Comparison of ENCODE assay signal across 24 cellular contexts in the genomic region with DNA sequence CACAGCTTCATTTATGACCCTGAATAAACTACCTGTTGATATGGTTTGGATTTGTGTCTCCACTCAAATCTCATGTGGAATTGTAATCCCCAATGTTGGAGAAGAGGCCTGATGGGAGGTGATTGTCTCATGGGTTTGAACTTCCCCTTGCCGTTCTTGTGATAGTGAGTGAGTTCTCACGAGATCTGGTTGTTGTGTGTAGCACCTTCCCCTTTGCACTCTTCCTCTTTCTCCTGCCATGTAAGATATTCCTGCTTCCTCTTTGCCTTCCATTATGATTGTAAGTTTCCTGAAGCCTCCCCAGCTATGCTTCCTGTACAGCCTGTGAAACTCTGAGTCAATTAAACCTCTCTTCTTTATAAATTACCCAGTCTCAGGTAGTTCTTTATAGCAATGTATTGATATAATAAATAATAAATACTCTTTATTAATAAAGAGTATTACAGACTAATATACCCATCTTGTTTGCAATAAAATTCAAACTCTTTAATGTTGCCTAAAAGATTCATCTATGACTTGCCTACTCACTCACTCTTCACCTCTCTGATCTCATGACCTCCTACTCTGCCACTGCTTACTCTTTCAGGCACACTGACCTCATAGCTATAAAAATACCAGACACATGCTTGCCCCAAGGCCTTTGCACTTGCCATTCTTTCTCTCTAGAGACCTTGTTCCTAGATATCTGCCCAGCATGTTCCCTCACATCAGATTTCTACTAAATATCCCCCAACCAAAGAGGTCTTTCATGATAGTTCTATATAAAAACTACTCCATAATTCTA.
DNase-seq lines count a peak whose midpoint lies in the region; TF ChIP-seq lines count a peak whose summit lies in the region.
"Had no signal": no experiment of that assay in that cellular context is flagged by ENCODE, and none has a peak within 500 bp of the region (broad histone marks: within the 10 kb centered on the region; RNA-seq: fewer than 3 reads in every experiment).

No MANE protein-coding gene starts in this region.

- peaks cover 0 to 2% of the 10 kb centered on the region in 2 donors for H3K36me3 Mint-ChIP-seq in CD14-positive monocyte
- H3K36me3 Mint-ChIP-seq: stimulated activated effector memory CD8-positive, alpha-beta T cell treated with anti-CD3 and anti-CD28 coated beads, Interleukin-12 subunit alpha, Interleukin-12 subunit beta, amount 100 ng/mL, for 72 hours had no signal

- DNase-seq in CD14-positive monocyte (ENCODE audit: low spot score), result no peak
- peak; percentile 84 for DNase-seq in KBM-7
- DNase-seq in OCI-M1 (lab: John Stamatoyannopoulos, UW), result peak; percentile 83
- peak; percentile 62 for DNase-seq in islet precursor cell
- DNase-seq in NCI-H748 treated with DMSO at 0.1 percent for 48 hours (lab: John Stamatoyannopoulos, UW), result no peak
- DNase-seq in dermis blood vessel endothelial cell, result no peak
- no peak for DNase-seq in NK-92 treated with Interleukin-12 subunit alpha and Interleukin-12 subunit beta, amount 100 ng/mL, for 24 hours (lab: John Stamatoyannopoulos, UW)
- DNase-seq in stimulated activated CD4-positive, alpha-beta T cell treated with anti-CD3 and anti-CD28 coated beads, Interleukin-2, amount 100 ng/mL, for 48 hours, result no peak
- DNase-seq: 8988T; activated CD8-positive, alpha-beta memory T cell treated with anti-CD3 and anti-CD28 coated beads for 24 hours; activated naive CD4-positive, alpha-beta T cell treated with Interleukin-2 at 50 U/mL for 16 hours; activated T-cell treated with anti-CD3 and anti-CD28 coated beads, Interleukin-2, amount 50 U/mL, for 48 hours; AML-193; colonic mucosa; COR-L47; DND-41; kidney; lower lobe of right lung; NCI-H146; psoas muscle; stimulated activated CD4-positive, alpha-beta T cell treated with anti-CD3 and anti-CD28 coated beads, Interleukin-1b, Interleukin-23, amount 100 ng/mL, for 48 hours had no signal

- no peak for TF ChIP-seq CTCF in CD14-positive monocyte (IDR thresholded peaks at IDR 0.05)

- no peaks in the 10 kb centered on the region for H3K27me3 Mint-ChIP-seq in CD14-positive monocyte (ENCODE audit: low read depth in 3 of 3)

- intact Hi-C loops in CD14-positive monocyte (cut with micrococcal nuclease), result no loop called here

- in situ Hi-C loops in KBM-7 (cut with MboI; ENCODE audit: low pct_unique_long_range_greater_than_20kb, low sequenced_read_pairs), result no loop called here

- H3K4me1 Mint-ChIP-seq in CD14-positive monocyte, result peaks cover 7% of the 10 kb centered on the region
- H3K4me1 Mint-ChIP-seq: stimulated activated effector memory CD8-positive, alpha-beta T cell treated with anti-CD3 and anti-CD28 coated beads, Interleukin-12 subunit alpha, Interleukin-12 subunit beta, amount 100 ng/mL, for 72 hours had no signal

- H3K9me3 Mint-ChIP-seq in CD14-positive monocyte, result peaks cover 10 to 21% (median 17%) of the 10 kb centered on the region in 7 donors
- H3K9me3 Mint-ChIP-seq: GM23338; stimulated activated effector memory CD8-positive, alpha-beta T cell treated with anti-CD3 and anti-CD28 coated beads, Interleukin-12 subunit alpha, Interleukin-12 subunit beta, amount 100 ng/mL, for 72 hours; T-helper 2 cell treated with Interferon-gamma antibody and Interleukin-4, amounts not matched to agents 5 μg/mL and 100 μg/mL, for 36 hours had no signal

- peak overlapping the region in 6 of 7 donors; percentile 5 to 69 (median 55) for H3K27ac Mint-ChIP-seq in CD14-positive monocyte
- H3K27ac Mint-ChIP-seq: GM23338; stimulated activated effector memory CD8-positive, alpha-beta T cell treated with anti-CD3 and anti-CD28 coated beads, Interleukin-12 subunit alpha, Interleukin-12 subunit beta, amount 100 ng/mL, for 72 hours; T-helper 2 cell treated with Interferon-gamma antibody and Interleukin-4, amounts not matched to agents 5 μg/mL and 100 μg/mL, for 36 hours had no signal

- H3K4me3 Mint-ChIP-seq in CD14-positive monocyte, result no peak overlapping the region
- H3K4me3 Mint-ChIP-seq: GM23338; stimulated activated effector memory CD8-positive, alpha-beta T cell treated with anti-CD3 and anti-CD28 coated beads, Interleukin-12 subunit alpha, Interleukin-12 subunit beta, amount 100 ng/mL, for 72 hours; T-helper 2 cell treated with Interferon-gamma antibody and Interleukin-4, amounts not matched to agents 5 μg/mL and 100 μg/mL, for 36 hours had no signal

Comparison
In these comparisons a context has a peak if more than half of its experiments do, and no peak if none do; other contexts are left out.
1. DNase-seq: peak in KBM-7 (single experiment), OCI-M1 (single experiment) and islet precursor cell (single experiment); none in CD14-positive monocyte (single experiment), NCI-H748 treated with DMSO at 0.1 percent for 48 hours (single experiment), dermis blood vessel endothelial cell (single experiment), NK-92 treated with Interleukin-12 subunit alpha and Interleukin-12 subunit beta, amount 100 ng/mL, for 24 hours (single experiment) and stimulated activated CD4-positive, alpha-beta T cell treated with anti-CD3 and anti-CD28 coated beads, Interleukin-2, amount 100 ng/mL, for 48 hours (0 of 2).